1 cellular context compared by ENCODE assay signal in genomic region chr19:54463531-54464043, GRCh38.
TF ChIP-seq lines count a peak whose summit lies in the region.

Gene LENG9 (minus strand): TSS chr19:54463778. CDS start chr19:54463526, 252 bp downstream.

TF ChIP-seq in HepG2, 621 proteins besides CTCF, POLR2A, EP300 and RAD21 (continued from another document and continues in another):
- TF ChIP-seq MTA3 (CRISPR knock-in tag; IDR thresholded peaks at IDR 0.05) = no peak
- TF ChIP-seq ZNF570 (CRISPR knock-in tag; IDR thresholded peaks at IDR 0.05; ENCODE audit: borderline replicate concordance) = no peak
- TF ChIP-seq, protein P1, sequence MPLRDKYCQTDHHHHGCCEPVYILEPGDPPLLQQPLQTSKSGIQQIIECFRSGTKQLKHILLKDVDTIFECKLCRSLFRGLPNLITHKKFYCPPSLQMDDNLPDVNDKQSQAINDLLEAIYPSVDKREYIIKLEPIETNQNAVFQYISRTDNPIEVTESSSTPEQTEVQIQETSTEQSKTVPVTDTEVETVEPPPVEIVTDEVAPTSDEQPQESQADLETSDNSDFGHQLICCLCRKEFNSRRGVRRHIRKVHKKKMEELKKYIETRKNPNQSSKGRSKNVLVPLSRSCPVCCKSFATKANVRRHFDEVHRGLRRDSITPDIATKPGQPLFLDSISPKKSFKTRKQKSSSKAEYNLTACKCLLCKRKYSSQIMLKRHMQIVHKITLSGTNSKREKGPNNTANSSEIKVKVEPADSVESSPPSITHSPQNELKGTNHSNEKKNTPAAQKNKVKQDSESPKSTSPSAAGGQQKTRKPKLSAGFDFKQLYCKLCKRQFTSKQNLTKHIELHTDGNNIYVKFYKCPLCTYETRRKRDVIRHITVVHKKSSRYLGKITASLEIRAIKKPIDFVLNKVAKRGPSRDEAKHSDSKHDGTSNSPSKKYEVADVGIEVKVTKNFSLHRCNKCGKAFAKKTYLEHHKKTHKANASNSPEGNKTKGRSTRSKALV (CRISPR knock-in tag; IDR thresholded peaks at IDR 0.05) = no peak; the same call in 1 of the 2 replicates
- TF ChIP-seq, protein P2, sequence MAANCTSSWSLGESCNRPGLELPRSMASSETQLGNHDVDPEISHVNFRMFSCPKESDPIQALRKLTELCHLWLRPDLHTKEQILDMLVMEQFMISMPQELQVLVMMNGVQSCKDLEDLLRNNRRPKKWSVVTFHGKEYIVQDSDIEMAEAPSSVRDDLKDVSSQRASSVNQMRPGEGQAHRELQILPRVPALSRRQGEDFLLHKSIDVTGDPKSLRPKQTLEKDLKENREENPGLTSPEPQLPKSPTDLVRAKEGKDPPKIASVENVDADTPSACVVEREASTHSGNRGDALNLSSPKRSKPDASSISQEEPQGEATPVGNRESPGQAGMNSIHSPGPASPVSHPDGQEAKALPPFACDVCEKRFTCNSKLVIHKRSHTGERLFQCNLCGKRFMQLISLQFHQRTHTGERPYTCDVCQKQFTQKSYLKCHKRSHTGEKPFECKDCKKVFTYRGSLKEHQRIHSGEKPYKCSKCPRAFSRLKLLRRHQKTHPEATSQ (CRISPR knock-in tag; IDR thresholded peaks at IDR 0.05; ENCODE audit: borderline replicate concordance) = no peak
- TF ChIP-seq, protein P3, sequence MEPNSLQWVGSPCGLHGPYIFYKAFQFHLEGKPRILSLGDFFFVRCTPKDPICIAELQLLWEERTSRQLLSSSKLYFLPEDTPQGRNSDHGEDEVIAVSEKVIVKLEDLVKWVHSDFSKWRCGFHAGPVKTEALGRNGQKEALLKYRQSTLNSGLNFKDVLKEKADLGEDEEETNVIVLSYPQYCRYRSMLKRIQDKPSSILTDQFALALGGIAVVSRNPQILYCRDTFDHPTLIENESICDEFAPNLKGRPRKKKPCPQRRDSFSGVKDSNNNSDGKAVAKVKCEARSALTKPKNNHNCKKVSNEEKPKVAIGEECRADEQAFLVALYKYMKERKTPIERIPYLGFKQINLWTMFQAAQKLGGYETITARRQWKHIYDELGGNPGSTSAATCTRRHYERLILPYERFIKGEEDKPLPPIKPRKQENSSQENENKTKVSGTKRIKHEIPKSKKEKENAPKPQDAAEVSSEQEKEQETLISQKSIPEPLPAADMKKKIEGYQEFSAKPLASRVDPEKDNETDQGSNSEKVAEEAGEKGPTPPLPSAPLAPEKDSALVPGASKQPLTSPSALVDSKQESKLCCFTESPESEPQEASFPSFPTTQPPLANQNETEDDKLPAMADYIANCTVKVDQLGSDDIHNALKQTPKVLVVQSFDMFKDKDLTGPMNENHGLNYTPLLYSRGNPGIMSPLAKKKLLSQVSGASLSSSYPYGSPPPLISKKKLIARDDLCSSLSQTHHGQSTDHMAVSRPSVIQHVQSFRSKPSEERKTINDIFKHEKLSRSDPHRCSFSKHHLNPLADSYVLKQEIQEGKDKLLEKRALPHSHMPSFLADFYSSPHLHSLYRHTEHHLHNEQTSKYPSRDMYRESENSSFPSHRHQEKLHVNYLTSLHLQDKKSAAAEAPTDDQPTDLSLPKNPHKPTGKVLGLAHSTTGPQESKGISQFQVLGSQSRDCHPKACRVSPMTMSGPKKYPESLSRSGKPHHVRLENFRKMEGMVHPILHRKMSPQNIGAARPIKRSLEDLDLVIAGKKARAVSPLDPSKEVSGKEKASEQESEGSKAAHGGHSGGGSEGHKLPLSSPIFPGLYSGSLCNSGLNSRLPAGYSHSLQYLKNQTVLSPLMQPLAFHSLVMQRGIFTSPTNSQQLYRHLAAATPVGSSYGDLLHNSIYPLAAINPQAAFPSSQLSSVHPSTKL (CRISPR knock-in tag; IDR thresholded peaks at IDR 0.05) = peak; percentile 26; the same call in 1 of the 2 replicates
- TF ChIP-seq PAF1 (CRISPR knock-in tag; IDR thresholded peaks at IDR 0.05) = no peak
- TF ChIP-seq SP140L (CRISPR knock-in tag; IDR thresholded peaks at IDR 0.05; ENCODE audit: borderline replicate concordance) = no peak
- TF ChIP-seq GZF1 (CRISPR knock-in tag; IDR thresholded peaks at IDR 0.05) = no peak
- no peak for TF ChIP-seq ZNF33B (CRISPR knock-in tag; IDR thresholded peaks at IDR 0.05)
- no peak for TF ChIP-seq ZNF543 (CRISPR knock-in tag; IDR thresholded peaks at IDR 0.05)
- no peak for TF ChIP-seq ZBTB49 (CRISPR knock-in tag; IDR thresholded peaks at IDR 0.05; ENCODE audit: borderline replicate concordance)
- no peak for TF ChIP-seq ZNF720 (CRISPR knock-in tag; IDR thresholded peaks at IDR 0.05)
- TF ChIP-seq NFAT5 (CRISPR knock-in tag; IDR thresholded peaks at IDR 0.05) = 0 out of 2 replicates have a peak, but pooled peaks have one; percentile 77
- TF ChIP-seq ZFYVE20 (CRISPR knock-in tag; IDR thresholded peaks at IDR 0.05; ENCODE audit: borderline replicate concordance, low read depth) = no peak
- no peak for TF ChIP-seq ZNF75D (CRISPR knock-in tag; IDR thresholded peaks at IDR 0.05; ENCODE audit: borderline replicate concordance)
- no peak for TF ChIP-seq EHMT2 (IDR thresholded peaks at IDR 0.05; ENCODE audit: borderline replicate concordance, low read depth, low read length)
- TF ChIP-seq CBFB (CRISPR knock-in tag; IDR thresholded peaks at IDR 0.05) = peak; percentile 41
- no peak for TF ChIP-seq MATR3 (CRISPR knock-in tag; IDR thresholded peaks at IDR 0.05)
- no peak for TF ChIP-seq ELK4 (CRISPR knock-in tag; IDR thresholded peaks at IDR 0.05; ENCODE audit: borderline replicate concordance)
- no peak for TF ChIP-seq SMARCE1 (IDR thresholded peaks at IDR 0.05; ENCODE audit: borderline replicate concordance)
- peak; percentile 34; the same call in 1 of the 2 replicates for TF ChIP-seq KLF6 (CRISPR knock-in tag; IDR thresholded peaks at IDR 0.05)
- TF ChIP-seq RCOR2 (CRISPR knock-in tag; IDR thresholded peaks at IDR 0.05) = no peak
- no peak for TF ChIP-seq NFATC3 (CRISPR knock-in tag; IDR thresholded peaks at IDR 0.05)
- no peak for TF ChIP-seq SIX4 (CRISPR knock-in tag; IDR thresholded peaks at IDR 0.05)
- TF ChIP-seq, protein P4, sequence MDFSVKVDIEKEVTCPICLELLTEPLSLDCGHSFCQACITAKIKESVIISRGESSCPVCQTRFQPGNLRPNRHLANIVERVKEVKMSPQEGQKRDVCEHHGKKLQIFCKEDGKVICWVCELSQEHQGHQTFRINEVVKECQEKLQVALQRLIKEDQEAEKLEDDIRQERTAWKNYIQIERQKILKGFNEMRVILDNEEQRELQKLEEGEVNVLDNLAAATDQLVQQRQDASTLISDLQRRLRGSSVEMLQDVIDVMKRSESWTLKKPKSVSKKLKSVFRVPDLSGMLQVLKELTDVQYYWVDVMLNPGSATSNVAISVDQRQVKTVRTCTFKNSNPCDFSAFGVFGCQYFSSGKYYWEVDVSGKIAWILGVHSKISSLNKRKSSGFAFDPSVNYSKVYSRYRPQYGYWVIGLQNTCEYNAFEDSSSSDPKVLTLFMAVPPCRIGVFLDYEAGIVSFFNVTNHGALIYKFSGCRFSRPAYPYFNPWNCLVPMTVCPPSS (IDR thresholded peaks at IDR 0.05) = no peak
- peak; percentile 33; the same call in 1 of the 2 replicates for TF ChIP-seq SMAD3 (CRISPR knock-in tag; IDR thresholded peaks at IDR 0.05)
- TF ChIP-seq, protein P5, sequence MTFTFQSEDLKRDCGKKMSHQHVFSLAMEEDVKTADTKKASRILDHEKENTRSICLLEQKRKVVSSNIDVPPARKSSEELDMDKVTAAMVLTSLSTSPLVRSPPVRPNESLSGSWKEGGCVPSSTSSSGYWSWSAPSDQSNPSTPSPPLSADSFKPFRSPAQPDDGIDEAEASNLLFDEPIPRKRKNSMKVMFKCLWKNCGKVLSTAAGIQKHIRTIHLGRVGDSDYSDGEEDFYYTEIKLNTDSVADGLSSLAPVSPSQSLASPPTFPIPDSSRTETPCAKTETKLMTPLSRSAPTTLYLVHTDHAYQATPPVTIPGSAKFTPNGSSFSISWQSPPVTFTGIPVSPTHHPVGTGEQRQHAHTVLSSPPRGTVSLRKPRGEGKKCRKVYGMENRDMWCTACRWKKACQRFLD (CRISPR knock-in tag; IDR thresholded peaks at IDR 0.05; ENCODE audit: borderline replicate concordance) = no peak
- TF ChIP-seq SALL1 (CRISPR knock-in tag; IDR thresholded peaks at IDR 0.05) = peak; percentile 51
- TF ChIP-seq ZNF343 (CRISPR knock-in tag; IDR thresholded peaks at IDR 0.05) = no peak
- TF ChIP-seq E2F5 (CRISPR knock-in tag; conservative IDR thresholded peaks at IDR 0.05) = 0 out of 2 replicates have a peak, but pooled peaks have one; percentile 21
- no peak for TF ChIP-seq ZNF10 (CRISPR knock-in tag; IDR thresholded peaks at IDR 0.05; ENCODE audit: borderline replicate concordance, low read depth)
- no peak for TF ChIP-seq MXD3 (CRISPR knock-in tag; IDR thresholded peaks at IDR 0.05)
- TF ChIP-seq ZBTB42 (CRISPR knock-in tag; IDR thresholded peaks at IDR 0.05) = no peak
- TF ChIP-seq ZNF446 (CRISPR knock-in tag; IDR thresholded peaks at IDR 0.05) = no peak
- no peak for TF ChIP-seq ZNF432 (CRISPR knock-in tag; IDR thresholded peaks at IDR 0.05; ENCODE audit: borderline replicate concordance)
- no peak; the same call in 1 of the 2 replicates for TF ChIP-seq KAT7 (CRISPR knock-in tag; IDR thresholded peaks at IDR 0.05; ENCODE audit: borderline replicate concordance)
- TF ChIP-seq ZNF430 (CRISPR knock-in tag; IDR thresholded peaks at IDR 0.05) = peak; percentile 54; the same call in 1 of the 2 replicates
- TF ChIP-seq ZFP36L1 (CRISPR knock-in tag; IDR thresholded peaks at IDR 0.05) = peak; percentile 70; the same call in 1 of the 2 replicates
- TF ChIP-seq CEBPB (IDR thresholded peaks at IDR 0.05; ENCODE audit: borderline replicate concordance, low read depth, low read length) = no peak
